ENCODE assay signal across 10 cellular contexts in the genomic region with DNA sequence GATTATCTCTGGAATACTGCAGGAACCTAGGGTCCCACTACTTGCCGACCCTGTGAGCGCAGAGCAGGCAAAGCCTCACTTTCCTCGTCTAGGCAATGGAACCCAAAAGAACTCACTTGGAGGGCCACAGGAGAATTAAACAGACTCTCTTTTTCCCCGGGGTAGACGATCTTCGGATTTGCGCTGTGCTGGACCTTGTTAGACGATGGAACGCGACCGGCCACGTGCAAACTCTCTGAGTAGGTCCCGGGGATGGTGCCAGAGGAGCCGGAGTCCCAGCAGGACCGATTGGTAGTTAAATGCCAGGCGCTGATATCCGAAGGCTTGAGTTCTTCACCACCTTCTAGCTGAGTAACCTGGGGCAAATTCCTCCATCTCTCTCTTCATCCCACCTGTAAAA. TPM values are rescaled to one million over a fixed set of nuclear protein-coding genes. Genes with fewer than 3 reads are reported as not detected.
DNase-seq lines count a peak whose midpoint lies in the region; ATAC-seq and TF ChIP-seq lines count a peak whose summit lies in the region.
"Had no signal": no experiment of that assay in that cellular context is flagged by ENCODE, and none has a peak within 500 bp of the region (broad histone marks: within the 10 kb centered on the region; RNA-seq: fewer than 3 reads in every experiment).

No MANE protein-coding gene starts in this region.

- H3K4ac ChIP-seq in mesenchymal stem cell (ENCODE audit: low read depth in 1 of 2, low read length in 2 of 2): no peak overlapping the region

- H3K4me2 ChIP-seq in mesenchymal stem cell (ENCODE audit: low read length, poor library complexity, severe bottlenecking): peak overlapping the region; percentile 99
- H3K4me2 ChIP-seq in MM.1S (ENCODE audit: low read depth, low read length): no peak overlapping the region

- no peak for TF ChIP-seq POLR2A in heart left ventricle (IDR thresholded peaks at IDR 0.05)
- TF ChIP-seq POLR2A in upper lobe of left lung (IDR thresholded peaks at IDR 0.05): no peak

- no peak overlapping the region for H3K27ac ChIP-seq in heart left ventricle
- H3K27ac ChIP-seq in brain microvascular endothelial cell: no peak overlapping the region
- H3K27ac ChIP-seq in mesenchymal stem cell (ENCODE audit: low read length, poor library complexity, severe bottlenecking): no peak overlapping the region
- no peak overlapping the region for H3K27ac ChIP-seq in upper lobe of left lung
- no peak overlapping the region for H3K27ac ChIP-seq in MM.1S (ENCODE audit: low read length)

- H2BK15ac ChIP-seq in mesenchymal stem cell (ENCODE audit: low read depth, poor library complexity, severe bottlenecking): no peak overlapping the region

- H4K20me1 ChIP-seq in MM.1S (ENCODE audit: insufficient read depth, low read length): no peaks in the 10 kb centered on the region

- no peak overlapping the region for H3K23ac ChIP-seq in mesenchymal stem cell (ENCODE audit: low read length in 2 of 2)

- no peaks in the 10 kb centered on the region for H3K9me3 ChIP-seq in heart left ventricle
- H3K9me3 ChIP-seq in mesenchymal stem cell (ENCODE audit: control insufficient read depth, low read length): no peaks in the 10 kb centered on the region
- no peaks in the 10 kb centered on the region for H3K9me3 ChIP-seq in upper lobe of left lung
- H3K9me3 ChIP-seq in MM.1S (replicated peaks; ENCODE audit: insufficient read depth, low read length): no peaks in the 10 kb centered on the region
- H3K9me3 ChIP-seq: mucosa of descending colon had no signal

- H3K9me2 ChIP-seq in MM.1S (replicated peaks; ENCODE audit: insufficient read depth, low read length): no peaks in the 10 kb centered on the region

- H3K4me1 ChIP-seq in heart left ventricle: peaks cover 0 to 26% (median 10%) of the 10 kb centered on the region in 12 donors
- peaks cover 17% of the 10 kb centered on the region for H3K4me1 ChIP-seq in mesenchymal stem cell (ENCODE audit: control insufficient read depth, insufficient read depth, low read depth, low read length)
- H3K4me1 ChIP-seq in upper lobe of left lung: peaks cover 18 to 27% (median 23%) of the 10 kb centered on the region in 4 donors
- no peaks in the 10 kb centered on the region for H3K4me1 ChIP-seq in MM.1S (ENCODE audit: low read length)

- H3K36me3 ChIP-seq in heart left ventricle (no peaks in the 10 kb centered on the region), brain microvascular endothelial cell (replicated peaks) (no peaks in the 10 kb centered on the region), mesenchymal stem cell (ENCODE audit: control insufficient read depth in 1 of 2, insufficient read depth in 2 of 2, low read depth in 1 of 2, low read length in 2 of 2) (peaks cover 0 to 59% of the 10 kb centered on the region in 2 experiments), upper lobe of left lung (no peaks in the 10 kb centered on the region), MM.1S (replicated peaks; ENCODE audit: insufficient read depth, low read length) (no peaks in the 10 kb centered on the region)

- TF ChIP-seq CTCF in heart left ventricle (IDR thresholded peaks at IDR 0.05): no peak
- no peak for TF ChIP-seq CTCF in brain microvascular endothelial cell (IDR thresholded peaks at IDR 0.05; ENCODE audit: low read depth, low read length, missing control alignments)
- no peak for TF ChIP-seq CTCF in upper lobe of left lung (IDR thresholded peaks at IDR 0.05)
- TF ChIP-seq CTCF in MM.1S (IDR thresholded peaks at IDR 0.05; ENCODE audit: low read length): no peak

- no peaks in the 10 kb centered on the region for H3F3A ChIP-seq in MM.1S (ENCODE audit: insufficient read depth, low read length)

- no peak overlapping the region for H3K14ac ChIP-seq in mesenchymal stem cell (ENCODE audit: low read length in 2 of 2)

- intact Hi-C loops in heart left ventricle (cut with DNase I) (no loop called here), Right ventricle myocardium inferior (cut with DNase I) (no loop called here)

- H3K27me3 ChIP-seq in heart left ventricle: peaks cover 0 to 91% (median 39%) of the 10 kb centered on the region in 9 donors
- peaks cover 34% of the 10 kb centered on the region for H3K27me3 ChIP-seq in brain microvascular endothelial cell (replicated peaks)
- H3K27me3 ChIP-seq in mesenchymal stem cell (ENCODE audit: control insufficient read depth in 1 of 2, insufficient read depth in 1 of 2, low read length in 2 of 2): peaks cover 0 to 86% of the 10 kb centered on the region in 2 experiments
- H3K27me3 ChIP-seq in upper lobe of left lung: peaks cover 0 to 26% (median 13%) of the 10 kb centered on the region in 4 donors
- peaks cover 47% of the 10 kb centered on the region for H3K27me3 ChIP-seq in MM.1S (replicated peaks; ENCODE audit: insufficient read depth, low read length)

- H3K4me3 ChIP-seq in heart left ventricle (peak overlapping the region; percentile 26 to 59 (median 49)), brain microvascular endothelial cell (ENCODE audit: low read depth, low read length) (peak overlapping the region; percentile 47), mesenchymal stem cell (ENCODE audit: insufficient read depth in 1 of 2, low read depth in 1 of 2, low read length in 2 of 2) (peak overlapping the region in 1 of 2 experiments; percentile 67), upper lobe of left lung (peak overlapping the region in 3 of 4 donors; percentile 53 to 58 (median 57)), MM.1S (ENCODE audit: low read length) (no peak overlapping the region)
- H3K4me3 ChIP-seq: mucosa of descending colon had no signal

- H4K91ac ChIP-seq in mesenchymal stem cell (ENCODE audit: low read length): no peak overlapping the region

- no peaks in the 10 kb centered on the region for H3K79me2 ChIP-seq in MM.1S (ENCODE audit: low read length)

- no peak overlapping the region for H2AFZ ChIP-seq in mesenchymal stem cell (ENCODE audit: low read depth, low read length)
- no peak overlapping the region for H2AFZ ChIP-seq in MM.1S (ENCODE audit: low read length)

- ATAC-seq in heart left ventricle: peak in 2 of 4 donors; percentile 11 to 27
- no peak for ATAC-seq in Right ventricle myocardium inferior
- ATAC-seq in upper lobe of left lung (ENCODE audit: low FRiP score in 2 of 2): peak in 1 of 2 donors; percentile 12
- no peak for ATAC-seq in HG03571 (IDR thresholded peaks at IDR 0.05; ENCODE audit: unreplicated experiment)
- ATAC-seq: mucosa of descending colon had no signal

- H2BK120ac ChIP-seq in mesenchymal stem cell (ENCODE audit: low read depth, low read length): no peak overlapping the region

- WGBS in heart left ventricle, 4 donors: 11 to 27% (median 19%) methylated on average over 13 to 17 of the region's 17 CpGs
- 10% methylated on average over 17 of the region's 17 CpGs for WGBS in mesenchymal stem cell
- WGBS in upper lobe of left lung, 2 donors: 11 to 14% methylated on average over 12 to 17 of the region's 17 CpGs

- no peak overlapping the region for H2AK5ac ChIP-seq in mesenchymal stem cell (ENCODE audit: low read length, severe bottlenecking)

- peak overlapping the region; percentile 10 for H3K9ac ChIP-seq in mesenchymal stem cell (ENCODE audit: low read length)
- H3K9ac ChIP-seq in MM.1S (ENCODE audit: low read length): no peak overlapping the region

- in situ Hi-C loops in brain microvascular endothelial cell (cut with HindIII; ENCODE audit: low pct_ligation_motif_present, low sequenced_read_pairs): no loop called here

- no peak overlapping the region for H2BK12ac ChIP-seq in mesenchymal stem cell (ENCODE audit: low read length in 2 of 2)

- H3K18ac ChIP-seq in mesenchymal stem cell (ENCODE audit: low read depth in 1 of 2, low read length in 2 of 2): no peak overlapping the region

- no peak overlapping the region for H2BK5ac ChIP-seq in mesenchymal stem cell (ENCODE audit: low read depth, low read length, poor library complexity, severe bottlenecking)

- no peaks in the 10 kb centered on the region for H3K79me1 ChIP-seq in mesenchymal stem cell (replicated peaks; ENCODE audit: low read length, poor library complexity, severe bottlenecking)

- no peak for TF ChIP-seq EP300 in upper lobe of left lung (IDR thresholded peaks at IDR 0.05)

- no peak overlapping the region for H4K8ac ChIP-seq in mesenchymal stem cell (ENCODE audit: low read length)

- DNase-seq in heart left ventricle (peak in 1 of 5 donors; percentile 44), Right ventricle myocardium inferior (ENCODE audit: missing footprints) (no peak), brain microvascular endothelial cell (no peak), mesenchymal stem cell (no peak), upper lobe of left lung (no peak), GDM1 (lab: John Stamatoyannopoulos, UW) (no peak), MM.1S (no peak)
- DNase-seq: activated CD4-positive, alpha-beta T cell treated with anti-CD3 and anti-CD28 coated beads for 4 hours; mucosa of descending colon had no signal

RNA-seq across cellular contexts. Expression of a gene that starts 1.0 kb away (rescaled TPM):
- total RNA-seq in heart left ventricle (10 to 100 TPM in 3 of 9 donors, 1 to 10 TPM in 6; 2.4 to 23.5 (median 6.3) TPM), Right ventricle myocardium inferior (3.8 TPM), upper lobe of left lung (1 to 10 TPM; 1.5 to 3.1 (median 2.0) TPM)
- polyA plus RNA-seq in heart left ventricle: 1 to 10 TPM in 1 of 2 donors, under 1 TPM in 1; 0.80 to 2.0 TPM
- 0.18 TPM for polyA plus RNA-seq in mesenchymal stem cell (2013, experiment 1 of 2)
- polyA plus RNA-seq in mesenchymal stem cell (2013, experiment 2 of 2): 0.11 TPM
